ENCODE assay signal across 1 cellular context in the genomic region with DNA sequence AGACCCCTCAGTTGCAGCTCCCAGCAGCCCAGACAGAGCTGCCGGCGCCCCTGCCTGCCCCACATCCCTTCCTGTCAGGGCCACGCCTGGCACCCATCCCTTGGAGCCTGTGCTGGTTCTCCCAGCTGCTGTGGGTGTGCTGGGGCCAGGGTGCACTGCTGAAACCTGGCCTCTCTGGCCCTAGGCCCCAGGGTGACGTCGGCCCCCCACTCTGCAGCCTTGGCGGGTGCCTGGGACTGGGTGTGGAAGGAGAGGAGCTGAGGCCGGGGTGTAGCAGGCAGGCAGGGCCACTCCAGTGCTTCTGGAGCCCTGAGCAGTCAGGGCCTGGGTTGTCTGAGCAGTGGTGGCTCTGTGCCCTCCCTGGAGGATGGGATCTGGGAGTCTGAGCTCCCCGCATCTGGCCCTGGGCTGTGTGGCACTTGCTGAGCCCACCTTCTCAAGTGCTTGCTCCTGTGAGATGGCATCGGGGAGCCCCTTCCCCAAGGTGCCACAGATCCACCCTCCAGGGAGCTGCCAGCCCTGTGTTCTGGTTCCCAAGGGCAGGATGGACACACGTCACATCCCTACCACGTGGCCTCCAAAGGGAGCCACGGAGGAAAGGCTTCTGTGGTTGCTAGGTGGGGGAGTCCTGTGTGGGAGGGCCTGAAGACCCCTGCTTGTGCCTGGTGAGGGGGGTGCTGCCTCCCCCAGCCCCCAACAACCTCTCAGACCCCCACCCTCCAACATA.
TF ChIP-seq lines count a peak whose summit lies in the region.

No MANE protein-coding gene starts in this region.

TF ChIP-seq in HepG2, 621 proteins besides CTCF, POLR2A, EP300 and RAD21:
- TF ChIP-seq ZMYM2 (CRISPR knock-in tag; IDR thresholded peaks at IDR 0.05) = no peak
- peak; percentile 43; the same call in 1 of the 2 replicates for TF ChIP-seq RBFOX2 (IDR thresholded peaks at IDR 0.05; ENCODE audit: low read depth, low read length)
- no peak for TF ChIP-seq RARA (CRISPR knock-in tag; IDR thresholded peaks at IDR 0.05)
- TF ChIP-seq WIZ (CRISPR knock-in tag; IDR thresholded peaks at IDR 0.05) = no peak
- peak; percentile 44 for TF ChIP-seq AGO2 (optimal IDR thresholded peaks at IDR 0.05; ENCODE audit: low read depth, low read length)
- TF ChIP-seq BCL6 (CRISPR knock-in tag; IDR thresholded peaks at IDR 0.05) = no peak
- peak; percentile 63 for TF ChIP-seq AGO1 (IDR thresholded peaks at IDR 0.05; ENCODE audit: low read depth, low read length, poor library complexity, severe bottlenecking)
- no peak for TF ChIP-seq RBAK (CRISPR knock-in tag; IDR thresholded peaks at IDR 0.05)
- peak; percentile 34; the same call in 1 of the 2 replicates for TF ChIP-seq ZNF326 (CRISPR knock-in tag; IDR thresholded peaks at IDR 0.05; ENCODE audit: borderline replicate concordance)
- peak; percentile 14; the same call in 1 of the 2 replicates for TF ChIP-seq ZC3H13 (CRISPR knock-in tag; IDR thresholded peaks at IDR 0.05)
- peak; percentile 17; the same call in 1 of the 2 replicates for TF ChIP-seq POLR2G (IDR thresholded peaks at IDR 0.05; ENCODE audit: low read depth, low read length)
- peak; percentile 5 for TF ChIP-seq RBM22 (optimal IDR thresholded peaks at IDR 0.05; ENCODE audit: low read length)
- TF ChIP-seq SP4 (CRISPR knock-in tag; IDR thresholded peaks at IDR 0.05) = 0 out of 2 replicates have a peak, but pooled peaks have one; percentile 39
- 0 out of 2 replicates have a peak, but pooled peaks have one; percentile 14 for TF ChIP-seq HIVEP1 (CRISPR knock-in tag; IDR thresholded peaks at IDR 0.05)
- TF ChIP-seq CBX2 (IDR thresholded peaks at IDR 0.05; ENCODE audit: low read depth, low read length) = no peak
- TF ChIP-seq CBX2 (CRISPR knock-in tag; IDR thresholded peaks at IDR 0.05; ENCODE audit: low read depth) = no peak
- TF ChIP-seq, protein P1, sequence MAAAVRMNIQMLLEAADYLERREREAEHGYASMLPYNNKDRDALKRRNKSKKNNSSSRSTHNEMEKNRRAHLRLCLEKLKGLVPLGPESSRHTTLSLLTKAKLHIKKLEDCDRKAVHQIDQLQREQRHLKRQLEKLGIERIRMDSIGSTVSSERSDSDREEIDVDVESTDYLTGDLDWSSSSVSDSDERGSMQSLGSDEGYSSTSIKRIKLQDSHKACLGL (CRISPR knock-in tag; IDR thresholded peaks at IDR 0.05) = 0 out of 2 replicates have a peak, but pooled peaks have one; percentile 18
- TF ChIP-seq CAMTA2 (CRISPR knock-in tag; IDR thresholded peaks at IDR 0.05; ENCODE audit: borderline replicate concordance) = no peak
TF ChIP-seq in HepG2: peak in this region for 10.
